Comparison of ENCODE assay signal across 20 cellular contexts in genomic region chr7:47323904-47324303, GRCh38.
A peak's percentile ranks its signal among the peaks of the same experiment; 100 is the strongest.
DNase-seq lines count a peak whose midpoint lies in the region; ATAC-seq and TF ChIP-seq lines count a peak whose summit lies in the region.
"Had no signal": no experiment of that assay in that cellular context is flagged by ENCODE, and none has a peak within 500 bp of the region (broad histone marks: within the 10 kb centered on the region; RNA-seq: fewer than 3 reads in every experiment).

No MANE protein-coding gene starts in this region.

- H3K4me1 Mint-ChIP-seq in chondrocyte (ENCODE audit: low read depth) = peaks cover 83% of the 10 kb centered on the region
- H3K4me1 Mint-ChIP-seq in mesothelial cell of epicardium = peaks cover 20% of the 10 kb centered on the region
- H3K4me1 Mint-ChIP-seq: CD14-positive monocyte; CD4-positive, alpha-beta memory T cell; CD4-positive, CD25-positive, alpha-beta regulatory T cell; CD8-positive, alpha-beta memory T cell had no signal

- H3K4me1 ChIP-seq in left ventricle myocardium inferior = peaks cover 81% of the 10 kb centered on the region
- peaks cover 21 to 29% (median 23%) of the 10 kb centered on the region in 4 donors for H3K4me1 ChIP-seq in esophagus muscularis mucosa

- no peak for TF ChIP-seq EP300 in esophagus muscularis mucosa (IDR thresholded peaks at IDR 0.05)

- peaks cover 38% of the 10 kb centered on the region for H3K36me3 Mint-ChIP-seq in chondrocyte (ENCODE audit: low read depth)
- H3K36me3 Mint-ChIP-seq in mesothelial cell of epicardium = peaks cover 44% of the 10 kb centered on the region
- H3K36me3 Mint-ChIP-seq: CD4-positive, alpha-beta memory T cell; CD4-positive, CD25-positive, alpha-beta regulatory T cell; CD8-positive, alpha-beta memory T cell had no signal

- no peaks in the 10 kb centered on the region for H3K27me3 Mint-ChIP-seq in chondrocyte (ENCODE audit: low read depth)
- no peaks in the 10 kb centered on the region for H3K27me3 Mint-ChIP-seq in mesothelial cell of epicardium (ENCODE audit: low read depth)
- H3K27me3 Mint-ChIP-seq: CD4-positive, alpha-beta memory T cell; CD4-positive, CD25-positive, alpha-beta regulatory T cell had no signal

- H3K9me3 Mint-ChIP-seq in chondrocyte (ENCODE audit: low read depth) (peaks cover 5% of the 10 kb centered on the region), mesothelial cell of epicardium (no peaks in the 10 kb centered on the region)
- H3K9me3 Mint-ChIP-seq: CD14-positive monocyte had no signal

- intact Hi-C loops in left ventricle myocardium inferior (cut with micrococcal nuclease) (no loop called here), left ventricle myocardium superior (cut with micrococcal nuclease) (no loop called here), esophagus muscularis mucosa (cut with DNase I) (no loop called here)

- H3K9me3 ChIP-seq in left ventricle myocardium inferior (replicated peaks) (no peaks in the 10 kb centered on the region), esophagus muscularis mucosa (no peaks in the 10 kb centered on the region)
- H3K9me3 ChIP-seq: BE2C, BLaER1 had no signal

- H3K4me3 ChIP-seq in left ventricle myocardium inferior (no peak overlapping the region), esophagus muscularis mucosa (no peak overlapping the region)
- H3K4me3 ChIP-seq: BLaER1 had no signal

- H3K27ac Mint-ChIP-seq in chondrocyte (ENCODE audit: unreplicated experiment) (peak overlapping the region; percentile 68), mesothelial cell of epicardium (peak overlapping the region; percentile 37)
- H3K27ac Mint-ChIP-seq: CD4-positive, alpha-beta memory T cell; CD4-positive, CD25-positive, alpha-beta regulatory T cell; CD8-positive, alpha-beta memory T cell had no signal

- H3K27ac ChIP-seq in left ventricle myocardium inferior (replicated peaks) (peak overlapping the region; percentile 98), esophagus muscularis mucosa (replicated peaks in 1 of 4) (no peak overlapping the region)
- H3K27ac ChIP-seq: BLaER1 had no signal

- TF ChIP-seq POLR2A in esophagus muscularis mucosa (IDR thresholded peaks at IDR 0.05; ENCODE audit: low read depth) = no peak

- H3K27me3 ChIP-seq in left ventricle myocardium inferior (ENCODE audit: low read depth) (no peaks in the 10 kb centered on the region), esophagus muscularis mucosa (no peaks in the 10 kb centered on the region)
- H3K27me3 ChIP-seq: BE2C, BLaER1 had no signal

- H3K4me3 Mint-ChIP-seq in chondrocyte (ENCODE audit: unreplicated experiment) (no peak overlapping the region), mesothelial cell of epicardium (no peak overlapping the region)
- H3K4me3 Mint-ChIP-seq: CD14-positive monocyte; CD4-positive, alpha-beta memory T cell; CD4-positive, CD25-positive, alpha-beta regulatory T cell; CD8-positive, alpha-beta memory T cell had no signal

- peaks cover 15% of the 10 kb centered on the region for H3K36me3 ChIP-seq in left ventricle myocardium inferior
- H3K36me3 ChIP-seq in esophagus muscularis mucosa = peaks cover 0 to 20% (median 11%) of the 10 kb centered on the region in 4 donors
- H3K36me3 ChIP-seq: BE2C had no signal

- 91% methylated on average over 4 of the region's 4 CpGs for WGBS in esophagus muscularis mucosa

- TF ChIP-seq CTCF in left ventricle myocardium inferior (IDR thresholded peaks at IDR 0.05; ENCODE audit: borderline replicate concordance) (no peak), chondrocyte (IDR thresholded peaks at IDR 0.05) (no peak), esophagus muscularis mucosa (IDR thresholded peaks at IDR 0.05) (no peak), mesothelial cell of epicardium (IDR thresholded peaks at IDR 0.05; ENCODE audit: unreplicated experiment) (no peak)

- DNase-seq in left ventricle myocardium inferior (no peak), left ventricle myocardium superior (no peak), chondrocyte (ENCODE audit: low spot score) (no peak), esophagus muscularis mucosa (ENCODE audit: extremely low spot score) (peak; percentile 60), mesothelial cell of epicardium (ENCODE audit: low spot score in 2 of 2, unreplicated experiment in 2 of 2) (no peak), NCI-H524 treated with DMSO at 0.1 percent for 48 hours (lab: John Stamatoyannopoulos, UW) (no peak)
- DNase-seq: 8988T; ACHN; BE2C; C1 segment of cervical spinal cord; CD4-positive, alpha-beta memory T cell; CD4-positive, CD25-positive, alpha-beta regulatory T cell; CD8-positive, alpha-beta memory T cell; COR-L47; DMS79 treated with DMSO at 0.1 percent for 48 hours; GF-D8 had no signal

- ATAC-seq in left ventricle myocardium superior (no peak), HG02884 (IDR thresholded peaks at IDR 0.05; ENCODE audit: unreplicated experiment) (no peak), GM18907 (IDR thresholded peaks at IDR 0.05; ENCODE audit: unreplicated experiment) (no peak)
